9 cellular contexts compared by ENCODE assay signal in the genomic region with DNA sequence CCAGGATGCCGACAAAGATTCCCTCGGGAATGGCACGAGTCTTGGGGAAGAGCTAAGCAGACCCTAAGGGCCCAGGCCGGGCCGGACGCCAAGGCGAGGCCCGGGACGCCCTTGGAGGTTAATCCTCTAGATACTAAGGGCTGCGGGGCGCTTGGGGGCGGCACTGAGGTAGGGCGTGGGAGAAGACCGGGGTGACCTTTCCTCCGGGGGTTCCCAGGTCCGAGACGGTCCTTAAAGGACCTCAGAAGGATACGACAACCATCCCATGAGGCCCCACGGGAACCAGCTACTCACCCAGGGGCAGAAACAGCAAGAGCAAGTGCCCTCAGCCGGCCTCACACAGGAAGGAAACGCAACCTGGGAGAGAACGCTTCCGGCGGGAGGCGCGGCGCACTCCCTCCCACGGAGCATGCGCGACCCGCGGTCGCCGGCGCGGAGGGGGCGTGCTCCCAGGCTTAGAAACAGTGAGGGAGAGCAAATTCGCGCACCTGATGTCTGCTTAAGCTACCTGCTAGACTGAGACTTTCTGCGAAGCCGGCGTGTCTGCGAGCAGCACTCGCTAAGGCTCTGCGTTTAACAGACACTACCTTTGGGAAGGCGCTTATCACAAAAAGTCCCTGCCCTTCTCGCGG. TPM values are rescaled to one million over a fixed set of nuclear protein-coding genes. Genes with fewer than 3 reads are reported as not detected.
DNase-seq lines count a peak whose midpoint lies in the region; ATAC-seq, FAIRE-seq and TF ChIP-seq lines count a peak whose summit lies in the region.
"Had no signal": no experiment of that assay in that cellular context is flagged by ENCODE, and none has a peak within 500 bp of the region (broad histone marks: within the 10 kb centered on the region; RNA-seq: fewer than 3 reads in every experiment).

A gene with protein sequence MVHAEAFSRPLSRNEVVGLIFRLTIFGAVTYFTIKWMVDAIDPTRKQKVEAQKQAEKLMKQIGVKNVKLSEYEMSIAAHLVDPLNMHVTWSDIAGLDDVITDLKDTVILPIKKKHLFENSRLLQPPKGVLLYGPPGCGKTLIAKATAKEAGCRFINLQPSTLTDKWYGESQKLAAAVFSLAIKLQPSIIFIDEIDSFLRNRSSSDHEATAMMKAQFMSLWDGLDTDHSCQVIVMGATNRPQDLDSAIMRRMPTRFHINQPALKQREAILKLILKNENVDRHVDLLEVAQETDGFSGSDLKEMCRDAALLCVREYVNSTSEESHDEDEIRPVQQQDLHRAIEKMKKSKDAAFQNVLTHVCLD (minus strand): TSS at position 354 of the 632 bp plus-strand sequence. CDS start 3,627 bp downstream, outside the sequence.

- DNase-seq in AG08395 (ENCODE audit: low spot score) (peak; percentile 96), NCI-H2227 treated with DMSO at 0.1 percent for 48 hours (lab: John Stamatoyannopoulos, UW) (peak; percentile 75), cerebellar cortex (ENCODE audit: low spot score) (peak; percentile 88), kidney (peak; percentile 93)
- peak; percentile 75 to 84 for DNase-seq in stimulated activated CD4-positive, alpha-beta T cell treated with anti-CD3 and anti-CD28 coated beads, Interleukin-15, amount 100 ng/mL, for 48 hours (ENCODE audit: low read depth in 2 of 2)

- H3K27ac ChIP-seq in kidney (ENCODE audit: low read depth in 2 of 2, low read length in 2 of 2): peak within 1 kb of the TSS; percentile 89 to 93

- no peaks in the 10 kb centered on the region for H3K9me3 ChIP-seq in kidney (ENCODE audit: control insufficient read depth in 1 of 2, low read length in 2 of 2)

- H3K36me3 ChIP-seq in kidney (ENCODE audit: control insufficient read depth in 1 of 2, insufficient read depth in 2 of 2, low read length in 2 of 2): no peaks in the 10 kb centered on the region

- peak; percentile 59 for ATAC-seq in GM18873 (IDR thresholded peaks at IDR 0.05; ENCODE audit: low FRiP score, unreplicated experiment)
- ATAC-seq in HG03159 (IDR thresholded peaks at IDR 0.05; ENCODE audit: unreplicated experiment): peak; percentile 70
- peak; percentile 86 to 90 for ATAC-seq in activated CD4-positive, CD25-positive, alpha-beta regulatory T cell treated with anti-CD3 and anti-CD28 coated beads, Interleukin-2, amount 50 U/mL, for 24 hours

- peaks cover 0 to 5% of the 10 kb centered on the region in 2 donors for H3K4me1 ChIP-seq in kidney (ENCODE audit: control insufficient read depth in 1 of 2, insufficient read depth in 1 of 2, low read depth in 1 of 2, low read length in 2 of 2)

- no peak for FAIRE-seq in kidney (lab: Jason Lieb, UNC)
- FAIRE-seq: TTC549 had no signal

- TF ChIP-seq CTCF in kidney (IDR thresholded peaks at IDR 0.05; ENCODE audit: borderline replicate concordance, extremely low read depth, insufficient read depth): no peak

- peak within 1 kb of the TSS; percentile 89 to 97 for H3K9ac ChIP-seq in kidney (ENCODE audit: low read length in 2 of 2)

- intact Hi-C loops in kidney (cut with DNase I): no loop called here

- H3K4me3 ChIP-seq in kidney (ENCODE audit: low read length in 2 of 2): peak within 1 kb of the TSS; percentile 70 to 99

RNA-seq across cellular contexts. Expression of the gene that starts here (rescaled TPM):
- total RNA-seq in kidney: 57.3 TPM
- polyA plus RNA-seq in kidney (ENCODE audit: insufficient read depth, low read depth, low replicate concordance): 22.0 TPM

Comparison
In these comparisons a context has a peak if more than half of its experiments do, and no peak if none do; other contexts are left out.
1. Peak in every context shown above with its lines: DNase-seq, ATAC-seq, H3K4me3 ChIP-seq and H3K27ac ChIP-seq.